Comparison of ENCODE assay signal across 8 cellular contexts in the genomic region with DNA sequence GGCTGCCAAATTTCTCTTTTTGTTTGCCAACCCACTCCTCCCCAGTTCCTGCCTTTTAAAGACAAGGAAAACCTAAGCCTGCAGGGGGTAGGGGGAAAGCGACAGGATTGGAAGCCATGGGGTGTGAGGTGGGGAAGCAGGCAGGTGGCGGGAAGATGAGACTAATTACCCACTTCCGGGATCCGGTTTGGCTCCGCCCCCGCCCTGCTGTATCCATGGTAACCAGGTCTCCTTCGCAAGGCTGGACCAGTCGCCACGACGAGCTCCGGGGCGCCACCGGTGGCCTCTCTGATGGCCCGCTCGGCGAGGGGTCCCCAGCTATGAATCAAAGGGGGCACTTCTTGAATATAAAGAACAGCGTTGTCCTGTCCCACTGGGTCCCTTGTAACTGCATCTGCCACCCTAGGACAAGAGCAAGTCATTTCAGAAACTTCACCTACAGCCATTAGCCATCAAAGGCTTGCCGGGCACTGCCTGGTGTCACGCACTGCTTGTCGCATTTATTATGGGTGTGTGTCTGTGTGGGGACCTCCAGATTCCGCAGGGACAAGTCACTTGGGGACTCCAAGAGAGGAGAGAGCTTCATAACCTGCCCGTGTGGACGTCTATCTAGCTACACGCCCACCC. TPM values are rescaled to one million over a fixed set of nuclear protein-coding genes. Genes with fewer than 3 reads are reported as not detected.
DNase-seq lines count a peak whose midpoint lies in the region; ATAC-seq, FAIRE-seq and TF ChIP-seq lines count a peak whose summit lies in the region.

No MANE protein-coding gene starts in this region.

- peaks cover 4% of the 10 kb centered on the region for H3K27me3 Mint-ChIP-seq in CD4-positive, alpha-beta T cell
- no peaks in the 10 kb centered on the region for H3K27me3 Mint-ChIP-seq in activated CD4-positive, alpha-beta memory T cell treated with anti-CD3 and anti-CD28 coated beads for 36 hours

- CTCF ChIA-PET in CD4-positive, alpha-beta T cell (lab: Charles Lee), result interaction anchor here (0.7 kb wide), 1 partner anchor 46 kb away, joined by 3 read pairs; no protein-coding TSS in a partner anchor
- CTCF ChIA-PET in activated CD4-positive, alpha-beta memory T cell treated with anti-CD3 and anti-CD28 coated beads for 36 hours (lab: Charles Lee), result interaction anchor here (1.0 to 1.1 kb wide), 2 partner anchors 30 to 117 kb away, joined by 3 to 5 read pairs; no protein-coding TSS in a partner anchor

- H3K36me3 ChIP-seq in aorta (ENCODE audit: control insufficient read depth in 1 of 2, insufficient read depth in 2 of 2, low read length in 1 of 2), result no peaks in the 10 kb centered on the region

- no peak overlapping the region for H3K4me3 ChIP-seq in aorta (ENCODE audit: low read length in 2 of 2)

- DNase-seq in CD4-positive, alpha-beta T cell, result peak; percentile 25 to 62 (median 41)
- DNase-seq in NCI-H1417 (lab: John Stamatoyannopoulos, UW) (peak; percentile 30 to 98 (median 96)), iPS DF 19.7 (ENCODE audit: low read depth, low spot score) (peak; percentile 86), RCC 7860 (ENCODE audit: low spot score) (no peak), aorta (no peak)
- DNase-seq in activated CD4-positive, alpha-beta memory T cell treated with anti-CD3 and anti-CD28 coated beads for 36 hours, result peak; percentile 81
- DNase-seq in stimulated activated CD8-positive, alpha-beta memory T cell treated with anti-CD3 and anti-CD28 coated beads, Interleukin-4, amount 100 ng/mL, for 4 hours (ENCODE audit: low read depth in 2 of 2, low spot score in 1 of 2), result peak; percentile 10 to 13

- no peaks in the 10 kb centered on the region for H3K36me3 Mint-ChIP-seq in CD4-positive, alpha-beta T cell (ENCODE audit: low read depth)
- no peaks in the 10 kb centered on the region for H3K36me3 Mint-ChIP-seq in activated CD4-positive, alpha-beta memory T cell treated with anti-CD3 and anti-CD28 coated beads for 36 hours

- H3K27me3 ChIP-seq in CD4-positive, alpha-beta T cell (ENCODE audit: control insufficient read depth, insufficient read depth, low read length), result no peaks in the 10 kb centered on the region
- H3K27me3 ChIP-seq in aorta (ENCODE audit: control insufficient read depth in 1 of 2, insufficient read depth in 2 of 2, low read length in 1 of 2), result no peaks in the 10 kb centered on the region

- WGBS in aorta, 2 donors, result 17% methylated on average over 24 of the region's 24 CpGs

- no peak overlapping the region for H3K27ac Mint-ChIP-seq in CD4-positive, alpha-beta T cell
- H3K27ac Mint-ChIP-seq in activated CD4-positive, alpha-beta memory T cell treated with anti-CD3 and anti-CD28 coated beads for 36 hours, result no peak overlapping the region

- POLR2A ChIA-PET in CD4-positive, alpha-beta T cell (lab: Charles Lee), result no interaction called here
- POLR2A ChIA-PET in activated CD4-positive, alpha-beta memory T cell treated with anti-CD3 and anti-CD28 coated beads for 36 hours (lab: Charles Lee), result no interaction called here

- no peak overlapping the region for H3K4me3 Mint-ChIP-seq in CD4-positive, alpha-beta T cell
- no peak overlapping the region for H3K4me3 Mint-ChIP-seq in activated CD4-positive, alpha-beta memory T cell treated with anti-CD3 and anti-CD28 coated beads for 36 hours

- ATAC-seq in CD4-positive, alpha-beta T cell (ENCODE audit: poor library complexity), result no peak
- ATAC-seq in GM18858 (IDR thresholded peaks at IDR 0.05; ENCODE audit: unreplicated experiment), result no peak
- ATAC-seq in aorta (ENCODE audit: low FRiP score), result no peak

- H3K27ac ChIP-seq in CD4-positive, alpha-beta T cell (ENCODE audit: low read depth, low read length), result no peak overlapping the region
- no peak overlapping the region for H3K27ac ChIP-seq in aorta (ENCODE audit: low read depth in 1 of 2, low read length in 2 of 2)

- peaks cover 8% of the 10 kb centered on the region for H3K4me1 Mint-ChIP-seq in CD4-positive, alpha-beta T cell (ENCODE audit: low read depth)
- H3K4me1 Mint-ChIP-seq in activated CD4-positive, alpha-beta memory T cell treated with anti-CD3 and anti-CD28 coated beads for 36 hours (ENCODE audit: low read depth), result peaks cover 6% of the 10 kb centered on the region

- intact Hi-C loops in CD4-positive, alpha-beta T cell (cut with DNase I, micrococcal nuclease), result no loop called here
- intact Hi-C loops in activated CD4-positive, alpha-beta memory T cell treated with anti-CD3 and anti-CD28 coated beads for 36 hours (cut with micrococcal nuclease), result no loop called here
- intact Hi-C loops in aorta (cut with DNase I), result no loop called here

- H3K9me3 ChIP-seq in CD4-positive, alpha-beta T cell (ENCODE audit: control insufficient read depth, low read length), result no peaks in the 10 kb centered on the region
- no peaks in the 10 kb centered on the region for H3K9me3 ChIP-seq in aorta (ENCODE audit: control insufficient read depth, low read length)

- H3K4me1 ChIP-seq in aorta (ENCODE audit: control insufficient read depth in 1 of 2, insufficient read depth in 2 of 2, low read length in 2 of 2), result no peaks in the 10 kb centered on the region

- no peak for FAIRE-seq in RCC 7860 (lab: Jason Lieb, UNC)

- no peak for TF ChIP-seq CTCF in CD4-positive, alpha-beta T cell (IDR thresholded peaks at IDR 0.05)

- H3K9me3 Mint-ChIP-seq in CD4-positive, alpha-beta T cell, result no peaks in the 10 kb centered on the region
- H3K9me3 Mint-ChIP-seq in activated CD4-positive, alpha-beta memory T cell treated with anti-CD3 and anti-CD28 coated beads for 36 hours, result no peaks in the 10 kb centered on the region

RNA-seq across cellular contexts. Expression of gene LMTK2, which starts 55.4 kb away (rescaled TPM):
- 10 to 100 TPM; 30.3 to 31.7 TPM for total RNA-seq in CD4-positive, alpha-beta T cell
- 10 to 100 TPM; 10.6 to 10.8 TPM for total RNA-seq in activated CD4-positive, alpha-beta memory T cell treated with anti-CD3 and anti-CD28 coated beads for 36 hours
- 10 to 100 TPM; 13.6 to 16.6 TPM for total RNA-seq in aorta
- 1 to 10 TPM; 1.5 to 3.6 TPM for polyA plus RNA-seq in aorta

Comparison
In these comparisons a context has a peak if more than half of its experiments do, and no peak if none do; other contexts are left out.
1. DNase-seq: peak in CD4-positive, alpha-beta T cell (10 of 10), NCI-H1417 (3 of 3), activated CD4-positive, alpha-beta memory T cell treated with anti-CD3 and anti-CD28 coated beads for 36 hours (single experiment), iPS DF 19.7 (single experiment) and stimulated activated CD8-positive, alpha-beta memory T cell treated with anti-CD3 and anti-CD28 coated beads, Interleukin-4, amount 100 ng/mL, for 4 hours (2 of 2); none in RCC 7860 (single experiment) and aorta (0 of 2).